In the genomic region with DNA sequence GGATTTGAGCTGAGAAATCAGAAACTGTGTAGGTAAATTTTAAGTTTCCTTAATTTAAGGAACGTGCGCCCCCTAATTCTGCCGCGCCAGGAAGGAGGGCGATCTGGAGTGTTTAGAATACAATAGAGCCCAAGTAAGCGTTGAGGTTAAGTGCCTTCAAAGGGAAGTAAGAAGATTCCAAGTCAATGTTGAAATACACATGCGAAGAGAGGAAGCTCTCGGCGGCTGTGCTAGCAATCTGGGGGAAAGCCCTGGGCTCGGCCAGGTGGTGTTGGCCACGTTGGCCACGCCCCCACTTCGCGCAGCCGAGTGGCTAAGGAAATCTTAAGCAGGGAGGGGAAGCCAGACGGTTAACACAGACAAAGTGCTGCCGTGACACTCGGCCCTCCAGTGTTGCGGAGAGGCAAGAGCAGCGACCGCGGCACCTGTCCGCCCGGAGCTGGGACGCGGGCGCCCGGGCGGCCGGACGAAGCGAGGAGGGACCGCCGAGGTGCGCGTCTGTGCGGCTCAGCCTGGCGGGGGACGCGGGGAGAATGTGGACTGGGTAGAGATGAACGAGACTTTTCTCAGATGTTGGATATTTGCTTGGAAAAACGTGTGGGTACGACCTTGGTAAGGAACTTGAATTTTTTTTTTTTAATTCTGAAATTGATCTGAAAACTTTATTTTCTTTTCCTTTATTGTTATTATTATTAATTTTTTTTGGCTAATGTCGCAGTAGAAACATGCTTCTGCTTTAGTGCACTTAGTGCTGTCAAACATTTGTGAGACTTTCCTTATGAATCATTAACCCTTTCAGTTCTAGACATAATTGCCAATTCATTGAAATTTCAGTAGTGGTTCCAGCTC, we compare ENCODE assay signal across 1 cellular context.
TF ChIP-seq lines count a peak whose summit lies in the region.

Gene PRDM1, plus strand, starts transcription at position 353 of the 849 bp plus-strand sequence. Its CDS starts 218 bp downstream, at position 571.

TF ChIP-seq in GM23338, 12 proteins besides CTCF, POLR2A, EP300 and RAD21:
- TF ChIP-seq ZNF462 (CRISPR knock-in tag; IDR thresholded peaks at IDR 0.05) (no peak), EZH2 (IDR thresholded peaks at IDR 0.05; ENCODE audit: low read depth, unreplicated experiment) (no peak), POLR2AphosphoS5 (IDR thresholded peaks at IDR 0.05; ENCODE audit: low read depth) (no peak), EZH2phosphoT487 (IDR thresholded peaks at IDR 0.05; ENCODE audit: unreplicated experiment) (no peak), STAT1 (IDR thresholded peaks at IDR 0.05; ENCODE audit: unreplicated experiment) (no peak), NANOG (IDR thresholded peaks at IDR 0.05; ENCODE audit: borderline replicate concordance) (no peak)
- TF ChIP-seq, protein P1, sequence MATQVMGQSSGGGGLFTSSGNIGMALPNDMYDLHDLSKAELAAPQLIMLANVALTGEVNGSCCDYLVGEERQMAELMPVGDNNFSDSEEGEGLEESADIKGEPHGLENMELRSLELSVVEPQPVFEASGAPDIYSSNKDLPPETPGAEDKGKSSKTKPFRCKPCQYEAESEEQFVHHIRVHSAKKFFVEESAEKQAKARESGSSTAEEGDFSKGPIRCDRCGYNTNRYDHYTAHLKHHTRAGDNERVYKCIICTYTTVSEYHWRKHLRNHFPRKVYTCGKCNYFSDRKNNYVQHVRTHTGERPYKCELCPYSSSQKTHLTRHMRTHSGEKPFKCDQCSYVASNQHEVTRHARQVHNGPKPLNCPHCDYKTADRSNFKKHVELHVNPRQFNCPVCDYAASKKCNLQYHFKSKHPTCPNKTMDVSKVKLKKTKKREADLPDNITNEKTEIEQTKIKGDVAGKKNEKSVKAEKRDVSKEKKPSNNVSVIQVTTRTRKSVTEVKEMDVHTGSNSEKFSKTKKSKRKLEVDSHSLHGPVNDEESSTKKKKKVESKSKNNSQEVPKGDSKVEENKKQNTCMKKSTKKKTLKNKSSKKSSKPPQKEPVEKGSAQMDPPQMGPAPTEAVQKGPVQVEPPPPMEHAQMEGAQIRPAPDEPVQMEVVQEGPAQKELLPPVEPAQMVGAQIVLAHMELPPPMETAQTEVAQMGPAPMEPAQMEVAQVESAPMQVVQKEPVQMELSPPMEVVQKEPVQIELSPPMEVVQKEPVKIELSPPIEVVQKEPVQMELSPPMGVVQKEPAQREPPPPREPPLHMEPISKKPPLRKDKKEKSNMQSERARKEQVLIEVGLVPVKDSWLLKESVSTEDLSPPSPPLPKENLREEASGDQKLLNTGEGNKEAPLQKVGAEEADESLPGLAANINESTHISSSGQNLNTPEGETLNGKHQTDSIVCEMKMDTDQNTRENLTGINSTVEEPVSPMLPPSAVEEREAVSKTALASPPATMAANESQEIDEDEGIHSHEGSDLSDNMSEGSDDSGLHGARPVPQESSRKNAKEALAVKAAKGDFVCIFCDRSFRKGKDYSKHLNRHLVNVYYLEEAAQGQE (IDR thresholded peaks at IDR 0.05; ENCODE audit: unreplicated experiment) = no peak
